7 cellular contexts compared by ENCODE assay signal in the genomic region with DNA sequence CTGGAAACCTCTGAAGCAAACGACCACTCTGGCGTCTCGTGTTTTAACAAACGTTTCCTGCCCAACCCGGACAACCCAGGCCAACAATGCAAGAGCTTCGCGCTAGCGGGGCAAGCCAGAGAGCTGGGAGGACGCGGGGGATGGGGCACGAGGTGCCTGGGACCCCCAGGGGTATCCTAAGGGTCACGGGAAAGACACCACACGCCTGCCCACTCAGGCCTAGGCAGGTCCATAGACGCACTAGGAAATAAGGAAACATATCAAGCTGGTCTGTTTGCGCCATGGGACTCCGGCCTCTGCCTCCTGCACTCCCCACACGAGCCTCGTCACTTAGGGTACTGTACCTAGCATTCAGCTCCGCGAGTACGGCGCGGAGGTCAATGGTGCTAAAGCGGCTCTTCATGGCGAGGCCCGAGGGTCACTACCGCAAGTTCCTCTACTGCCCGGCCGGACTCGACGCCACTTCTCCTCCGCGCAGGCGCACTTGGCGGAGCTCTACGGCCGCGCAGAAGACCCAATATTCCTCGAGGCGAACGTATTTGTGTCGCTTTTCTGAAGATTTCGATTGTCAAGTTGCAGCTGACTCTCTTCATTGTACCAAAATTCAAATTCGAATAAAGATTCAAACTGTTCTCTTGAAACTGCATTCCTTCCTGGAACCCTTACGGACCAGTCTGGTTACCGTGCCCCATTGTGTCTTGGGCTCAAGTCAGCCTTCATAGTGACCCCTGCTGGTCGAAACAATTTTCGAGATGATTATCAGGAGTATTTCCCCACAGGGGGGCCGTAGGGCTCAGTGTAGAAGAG. TPM values are rescaled to one million over a fixed set of nuclear protein-coding genes. Genes with fewer than 3 reads are reported as not detected.
A peak's percentile ranks its signal among the peaks of the same experiment; 100 is the strongest.
DNase-seq lines count a peak whose midpoint lies in the region; ATAC-seq lines count a peak whose summit lies in the region.

A gene with protein sequence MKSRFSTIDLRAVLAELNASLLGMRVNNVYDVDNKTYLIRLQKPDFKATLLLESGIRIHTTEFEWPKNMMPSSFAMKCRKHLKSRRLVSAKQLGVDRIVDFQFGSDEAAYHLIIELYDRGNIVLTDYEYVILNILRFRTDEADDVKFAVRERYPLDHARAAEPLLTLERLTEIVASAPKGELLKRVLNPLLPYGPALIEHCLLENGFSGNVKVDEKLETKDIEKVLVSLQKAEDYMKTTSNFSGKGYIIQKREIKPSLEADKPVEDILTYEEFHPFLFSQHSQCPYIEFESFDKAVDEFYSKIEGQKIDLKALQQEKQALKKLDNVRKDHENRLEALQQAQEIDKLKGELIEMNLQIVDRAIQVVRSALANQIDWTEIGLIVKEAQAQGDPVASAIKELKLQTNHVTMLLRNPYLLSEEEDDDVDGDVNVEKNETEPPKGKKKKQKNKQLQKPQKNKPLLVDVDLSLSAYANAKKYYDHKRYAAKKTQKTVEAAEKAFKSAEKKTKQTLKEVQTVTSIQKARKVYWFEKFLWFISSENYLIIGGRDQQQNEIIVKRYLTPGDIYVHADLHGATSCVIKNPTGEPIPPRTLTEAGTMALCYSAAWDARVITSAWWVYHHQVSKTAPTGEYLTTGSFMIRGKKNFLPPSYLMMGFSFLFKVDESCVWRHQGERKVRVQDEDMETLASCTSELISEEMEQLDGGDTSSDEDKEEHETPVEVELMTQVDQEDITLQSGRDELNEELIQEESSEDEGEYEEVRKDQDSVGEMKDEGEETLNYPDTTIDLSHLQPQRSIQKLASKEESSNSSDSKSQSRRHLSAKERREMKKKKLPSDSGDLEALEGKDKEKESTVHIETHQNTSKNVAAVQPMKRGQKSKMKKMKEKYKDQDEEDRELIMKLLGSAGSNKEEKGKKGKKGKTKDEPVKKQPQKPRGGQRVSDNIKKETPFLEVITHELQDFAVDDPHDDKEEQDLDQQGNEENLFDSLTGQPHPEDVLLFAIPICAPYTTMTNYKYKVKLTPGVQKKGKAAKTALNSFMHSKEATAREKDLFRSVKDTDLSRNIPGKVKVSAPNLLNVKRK (minus strand): TSS at position 438 of the 807 bp plus-strand sequence. CDS start 35 bp downstream, at position 403.

- DNase-seq in NCI-H187 (lab: John Stamatoyannopoulos, UW) (peak; percentile 92 to 95), T-helper 9 cell (peak; percentile 70), astrocyte of the hippocampus (ENCODE audit: low read depth, low spot score) (peak; percentile 94), hypothalamus (lab: John Stamatoyannopoulos, UW) (peak; percentile 40 to 100 (median 82)), sciatic nerve (ENCODE audit: low spot score) (peak; percentile 92)

- peak; percentile 81 for ATAC-seq in GM18502 (IDR thresholded peaks at IDR 0.05; ENCODE audit: poor library complexity, unreplicated experiment)
- ATAC-seq in HG02943 (IDR thresholded peaks at IDR 0.05; ENCODE audit: low read depth, unreplicated experiment), result peak; percentile 82
- ATAC-seq in sciatic nerve, result peak; percentile 96

- intact Hi-C loops in sciatic nerve (cut with DNase I), result no loop called here

RNA-seq across cellular contexts. Expression of the gene that starts here (rescaled TPM):
- total RNA-seq in sciatic nerve, result 92.4 TPM

Comparison
In these comparisons a context has a peak if more than half of its experiments do, and no peak if none do; other contexts are left out.
1. Peak in every context shown above with its lines: DNase-seq and ATAC-seq.